Comparison of ENCODE assay signal across 28 cellular contexts in the genomic region with DNA sequence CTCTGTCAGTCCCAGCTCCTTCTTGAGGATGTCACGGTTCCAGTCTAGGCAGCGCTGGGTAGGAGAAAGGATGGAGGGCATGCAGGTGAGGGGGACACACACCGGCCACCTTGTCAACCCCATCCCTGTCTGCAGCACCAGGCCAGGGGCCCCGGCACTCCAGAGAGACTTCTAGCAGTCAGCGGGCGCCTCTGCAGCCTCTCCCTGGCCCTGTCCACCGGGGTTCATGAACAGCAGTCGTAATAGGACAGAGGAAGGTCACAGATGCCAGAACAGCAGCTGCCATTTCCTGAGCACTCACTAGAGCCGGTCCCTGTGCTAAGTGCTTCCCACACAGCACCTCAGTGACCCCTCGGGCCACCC. TPM values are rescaled to one million over a fixed set of nuclear protein-coding genes. Genes with fewer than 3 reads are reported as not detected.
"Had no signal": no experiment of that assay in that cellular context is flagged by ENCODE, and none has a peak within 500 bp of the region (broad histone marks: within the 10 kb centered on the region; RNA-seq: fewer than 3 reads in every experiment).

No MANE protein-coding gene starts in this region.

- H3K27me3 Mint-ChIP-seq: activated CD4-positive, alpha-beta memory T cell treated with anti-CD3 and anti-CD28 coated beads, Interleukin-2, amount 10 ng/mL, durations not matched to agents 7 days and 5 days; activated CD4-positive, alpha-beta T cell treated with anti-CD3 and anti-CD28 coated beads, Interleukin-2, amount 10 ng/mL, durations not matched to agents 7 days and 5 days; activated T-cell treated with anti-CD3 and anti-CD28 coated beads, Interleukin-2, amount 50 U/mL, for 24 hours had no signal

- H3K9me3 ChIP-seq: colonic mucosa had no signal

- H3K36me3 ChIP-seq: colonic mucosa, esophagus squamous epithelium, gastroesophageal sphincter had no signal

- ATAC-seq: activated naive CD4-positive, alpha-beta T cell treated with anti-CD3 and anti-CD28 coated beads, Interleukin-2, amount 50 U/mL, for 72 hours; activated T-cell treated with anti-CD3 and anti-CD28 coated beads, Interleukin-2, amount 50 U/mL, for 72 hours; gastroesophageal sphincter; T-helper 17 cell; WTC11 had no signal

- H3K27ac ChIP-seq: colonic mucosa, epithelial cell of prostate, esophagus squamous epithelium, gastroesophageal sphincter had no signal

- H3K4me3 Mint-ChIP-seq: activated CD4-positive, alpha-beta memory T cell treated with anti-CD3 and anti-CD28 coated beads, Interleukin-2, amount 10 ng/mL, durations not matched to agents 7 days and 5 days; activated CD4-positive, alpha-beta T cell treated with anti-CD3 and anti-CD28 coated beads, Interleukin-2, amount 10 ng/mL, durations not matched to agents 7 days and 5 days; activated naive CD4-positive, alpha-beta T cell treated with anti-CD3 and anti-CD28 coated beads, Interleukin-2, amount 10 ng/mL, durations not matched to agents 7 days and 5 days; activated naive CD8-positive, alpha-beta T cell treated with anti-CD3 and anti-CD28 coated beads, Interleukin-2, amount 10 ng/mL, durations not matched to agents 7 days and 5 days; activated T-cell treated with anti-CD3 and anti-CD28 coated beads, Interleukin-2, amount 50 U/mL, for 24 hours; activated T-cell treated with anti-CD3 and anti-CD28 coated beads, Interleukin-2, amount 50 U/mL, for 72 hours; T-helper 17 cell; T-helper 2 cell treated with Interferon-gamma antibody and Interleukin-4, amounts not matched to agents 5 μg/mL and 100 μg/mL, for 36 hours; WTC11 had no signal

- H3K27me3 ChIP-seq: colonic mucosa, esophagus squamous epithelium had no signal

- H3K4me1 ChIP-seq: colonic mucosa, esophagus squamous epithelium, gastroesophageal sphincter had no signal

- H3K4me1 Mint-ChIP-seq: activated CD4-positive, alpha-beta memory T cell treated with anti-CD3 and anti-CD28 coated beads, Interleukin-2, amount 10 ng/mL, durations not matched to agents 7 days and 5 days; activated naive CD4-positive, alpha-beta T cell treated with anti-CD3 and anti-CD28 coated beads, Interleukin-2, amount 10 ng/mL, durations not matched to agents 7 days and 5 days; T-helper 17 cell; WTC11 had no signal

- H3K36me3 Mint-ChIP-seq: activated naive CD4-positive, alpha-beta T cell treated with anti-CD3 and anti-CD28 coated beads, Interleukin-2, amount 10 ng/mL, durations not matched to agents 7 days and 5 days; activated naive CD4-positive, alpha-beta T cell treated with anti-CD3 and anti-CD28 coated beads, Interleukin-2, amount 50 U/mL, for 72 hours; activated naive CD8-positive, alpha-beta T cell treated with anti-CD3 and anti-CD28 coated beads, Interleukin-2, amount 10 ng/mL, durations not matched to agents 7 days and 5 days had no signal

- H3K27ac Mint-ChIP-seq: activated CD4-positive, alpha-beta memory T cell treated with anti-CD3 and anti-CD28 coated beads, Interleukin-2, amount 10 ng/mL, durations not matched to agents 7 days and 5 days; activated CD4-positive, alpha-beta T cell treated with anti-CD3 and anti-CD28 coated beads, Interleukin-2, amount 10 ng/mL, durations not matched to agents 7 days and 5 days; activated naive CD4-positive, alpha-beta T cell treated with anti-CD3 and anti-CD28 coated beads, Interleukin-2, amount 10 ng/mL, durations not matched to agents 7 days and 5 days; activated naive CD4-positive, alpha-beta T cell treated with anti-CD3 and anti-CD28 coated beads, Interleukin-2, amount 50 U/mL, for 72 hours; activated naive CD8-positive, alpha-beta T cell treated with anti-CD3 and anti-CD28 coated beads, Interleukin-2, amount 10 ng/mL, durations not matched to agents 7 days and 5 days; activated T-cell treated with anti-CD3 and anti-CD28 coated beads, Interleukin-2, amount 50 U/mL, for 24 hours; activated T-cell treated with anti-CD3 and anti-CD28 coated beads, Interleukin-2, amount 50 U/mL, for 72 hours; T-helper 17 cell; T-helper 2 cell treated with Interferon-gamma antibody and Interleukin-4, amounts not matched to agents 5 μg/mL and 100 μg/mL, for 36 hours; WTC11 had no signal

- H3K4me3 ChIP-seq: colonic mucosa, esophagus squamous epithelium, gastroesophageal sphincter had no signal

- H3K9me3 Mint-ChIP-seq: activated CD4-positive, alpha-beta memory T cell treated with anti-CD3 and anti-CD28 coated beads, Interleukin-2, amount 10 ng/mL, durations not matched to agents 7 days and 5 days; activated CD4-positive, alpha-beta T cell treated with anti-CD3 and anti-CD28 coated beads, Interleukin-2, amount 10 ng/mL, durations not matched to agents 7 days and 5 days; activated naive CD4-positive, alpha-beta T cell treated with anti-CD3 and anti-CD28 coated beads, Interleukin-2, amount 10 ng/mL, durations not matched to agents 7 days and 5 days; activated naive CD4-positive, alpha-beta T cell treated with anti-CD3 and anti-CD28 coated beads, Interleukin-2, amount 50 U/mL, for 72 hours; activated naive CD8-positive, alpha-beta T cell treated with anti-CD3 and anti-CD28 coated beads, Interleukin-2, amount 10 ng/mL, durations not matched to agents 7 days and 5 days; activated T-cell treated with anti-CD3 and anti-CD28 coated beads, Interleukin-2, amount 50 U/mL, for 24 hours; activated T-cell treated with anti-CD3 and anti-CD28 coated beads, Interleukin-2, amount 50 U/mL, for 72 hours; T-helper 2 cell treated with Interferon-gamma antibody and Interleukin-4, amounts not matched to agents 5 μg/mL and 100 μg/mL, for 36 hours had no signal

- DNase-seq: activated CD4-positive, alpha-beta memory T cell treated with anti-CD3 and anti-CD28 coated beads, Interleukin-2, amount 10 ng/mL, durations not matched to agents 7 days and 5 days; activated CD4-positive, alpha-beta T cell treated with anti-CD3 and anti-CD28 coated beads for 1 hour; activated CD4-positive, alpha-beta T cell treated with anti-CD3 and anti-CD28 coated beads for 4 hours; activated CD4-positive, alpha-beta T cell treated with anti-CD3 and anti-CD28 coated beads, Interleukin-2, amount 10 ng/mL, durations not matched to agents 7 days and 5 days; activated CD4-positive, alpha-beta T cell treated with anti-CD3 and anti-CD28 coated beads, Interleukin-2, amount 50 U/mL, for 4 hours; activated CD8-positive, alpha-beta memory T cell treated with anti-CD3 and anti-CD28 coated beads, Interleukin-2, amount 50 U/mL, for 48 hours; activated gamma-delta T cell; activated naive CD4-positive, alpha-beta T cell; activated naive CD4-positive, alpha-beta T cell treated with anti-CD3 and anti-CD28 coated beads, Interleukin-2, amount 10 ng/mL, durations not matched to agents 7 days and 5 days; activated naive CD8-positive, alpha-beta T cell treated with anti-CD3 and anti-CD28 coated beads, Interleukin-2, amount 10 ng/mL, durations not matched to agents 7 days and 5 days; activated T-cell treated with anti-CD3 and anti-CD28 coated beads for 4 hours; activated T-cell treated with anti-CD3 and anti-CD28 coated beads, Interleukin-2, amount 50 U/mL, for 24 hours; activated T-cell treated with anti-CD3 and anti-CD28 coated beads, Interleukin-2, amount 50 U/mL, for 72 hours; caudate nucleus; colonic mucosa; effector CD8-positive, alpha-beta T cell; esophagus squamous epithelium; foreskin melanocyte; T-helper 1 cell; T-helper 17 cell; T1000 had no signal

RNA-seq across cellular contexts. Expression of a gene that starts 49.1 kb away (rescaled TPM):
- total RNA-seq: activated CD4-positive, alpha-beta memory T cell treated with anti-CD3 and anti-CD28 coated beads, Interleukin-2, amount 10 ng/mL, durations not matched to agents 7 days and 5 days; endothelial cell of umbilical vein; fibroblast of lung had no signal
- polyA plus RNA-seq: endothelial cell of umbilical vein had no signal
